Comparison of ENCODE assay signal across 15 cellular contexts in the genomic region with DNA sequence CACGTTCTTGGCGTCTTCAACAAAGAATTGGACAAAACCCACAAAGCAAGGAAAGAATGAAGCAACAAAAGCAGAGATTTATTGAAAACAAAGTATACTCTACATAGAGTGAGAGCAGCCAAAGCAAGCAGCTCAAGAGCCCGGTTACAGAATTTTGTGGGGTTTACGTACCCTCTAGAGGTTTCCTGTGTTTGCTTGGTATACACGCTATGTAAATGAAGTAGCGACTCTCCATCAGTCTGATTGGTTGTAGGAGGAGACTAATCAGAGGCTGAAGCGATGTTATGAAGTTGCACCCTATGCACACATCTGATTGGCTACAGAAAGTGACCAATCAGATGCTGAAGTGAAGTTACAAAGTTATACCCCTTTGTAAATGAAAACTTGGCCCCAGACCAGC.
DNase-seq lines count a peak whose midpoint lies in the region; ATAC-seq and TF ChIP-seq lines count a peak whose summit lies in the region.
"Had no signal": no experiment of that assay in that cellular context is flagged by ENCODE, and none has a peak within 500 bp of the region (broad histone marks: within the 10 kb centered on the region; RNA-seq: fewer than 3 reads in every experiment).

No MANE protein-coding gene starts in this region.

- TF ChIP-seq CTCF in upper lobe of right lung (IDR thresholded peaks at IDR 0.05): no peak

- DNase-seq in NCI-H1436 (lab: John Stamatoyannopoulos, UW): peak; percentile 34
- no peak for DNase-seq in NCI-H1436 treated with DMSO at 0.1 percent for 48 hours (lab: John Stamatoyannopoulos, UW)
- no peak for DNase-seq in right cardiac atrium
- no peak for DNase-seq in Right ventricle myocardium superior
- DNase-seq in upper lobe of right lung: no peak
- DNase-seq: Caco-2; CD8-positive, alpha-beta T cell; DMS153; DND-41; H7 had no signal

- H3K9me3 ChIP-seq in right cardiac atrium (ENCODE audit: control insufficient read depth, low read length): no peaks in the 10 kb centered on the region
- no peaks in the 10 kb centered on the region for H3K9me3 ChIP-seq in upper lobe of right lung
- H3K9me3 ChIP-seq: BLaER1, Caco-2 had no signal

- intact Hi-C loops in right cardiac atrium (cut with DNase I): loop anchor here in 2 of 4 donors (10.0 kb wide), 1 partner anchor 131 kb away; no protein-coding TSS in a partner anchor
- intact Hi-C loops in Right ventricle myocardium superior (cut with DNase I): no loop called here
- intact Hi-C loops in upper lobe of right lung (cut with DNase I): no loop called here

- WGBS in right cardiac atrium: 91% methylated on average over 7 of the region's 7 CpGs

- ATAC-seq in right cardiac atrium (no peak), Right ventricle myocardium superior (ENCODE audit: poor library complexity) (no peak), upper lobe of right lung (peak; percentile 49), HG03354 (IDR thresholded peaks at IDR 0.05; ENCODE audit: poor library complexity, severe bottlenecking, unreplicated experiment) (no peak)
- ATAC-seq: CD8-positive, alpha-beta T cell; HCT116 had no signal

- H3K4me3 ChIP-seq in right cardiac atrium (ENCODE audit: low read length) (no peak overlapping the region), upper lobe of right lung (no peak overlapping the region)
- H3K4me3 ChIP-seq: BLaER1 had no signal

- H3K4me1 ChIP-seq in right cardiac atrium (ENCODE audit: control insufficient read depth, insufficient read depth, low read length) (no peaks in the 10 kb centered on the region), upper lobe of right lung (no peaks in the 10 kb centered on the region)
- H3K4me1 ChIP-seq: Caco-2 had no signal

- H3K27me3 ChIP-seq in right cardiac atrium (ENCODE audit: control insufficient read depth, insufficient read depth) (no peaks in the 10 kb centered on the region), upper lobe of right lung (no peaks in the 10 kb centered on the region)
- H3K27me3 ChIP-seq: BLaER1 had no signal

- peak overlapping the region; percentile 24 for H3K27ac ChIP-seq in right cardiac atrium (ENCODE audit: low read length)
- no peak overlapping the region for H3K27ac ChIP-seq in upper lobe of right lung
- H3K27ac ChIP-seq: 22Rv1, BLaER1, C4-2B had no signal

- no peaks in the 10 kb centered on the region for H3K36me3 ChIP-seq in upper lobe of right lung
- H3K36me3 ChIP-seq: BLaER1 had no signal
